In the genomic region with DNA sequence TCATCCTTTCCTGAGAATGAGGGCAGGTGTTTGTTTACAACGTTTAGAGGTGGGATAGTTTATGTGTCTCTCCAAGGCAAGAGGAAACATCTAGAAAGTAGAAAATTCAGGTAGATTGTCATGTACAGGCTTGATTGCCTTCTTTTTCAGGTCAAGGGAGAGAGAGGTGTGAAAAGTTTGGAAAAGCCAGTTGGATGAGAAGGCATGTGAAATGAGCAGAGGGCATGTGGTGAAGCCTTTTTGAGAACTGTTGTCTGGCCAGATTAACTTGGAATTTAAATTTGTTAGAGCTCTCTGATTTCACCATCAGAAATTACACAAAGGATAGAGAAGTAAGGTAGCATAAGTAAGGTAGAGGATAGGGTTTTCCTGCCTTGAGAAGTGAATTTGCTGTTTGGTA, we compare ENCODE assay signal across 18 cellular contexts.
A peak's percentile ranks its signal among the peaks of the same experiment; 100 is the strongest.
DNase-seq lines count a peak whose midpoint lies in the region; ATAC-seq and TF ChIP-seq lines count a peak whose summit lies in the region.
"Had no signal": no experiment of that assay in that cellular context is flagged by ENCODE, and none has a peak within 500 bp of the region (broad histone marks: within the 10 kb centered on the region; RNA-seq: fewer than 3 reads in every experiment).

No MANE protein-coding gene starts in this region.

- H4K8ac ChIP-seq in H9 (replicated peaks; ENCODE audit: insufficient read length, low read depth, low read length) = no peak overlapping the region

- H2BK5ac ChIP-seq in H9 (ENCODE audit: insufficient read length, low read length) = no peak overlapping the region

- no peak overlapping the region for H2BK20ac ChIP-seq in H9 (ENCODE audit: low read depth, low read length, poor library complexity, severe bottlenecking)

- H3K79me2 ChIP-seq in GM23338 (replicated peaks; ENCODE audit: insufficient read depth) (no peaks in the 10 kb centered on the region; the same call in 1 of the 2 replicates), H9 (ENCODE audit: insufficient read depth, low read length) (no peaks in the 10 kb centered on the region)

- no peak overlapping the region for H3K4ac ChIP-seq in H9 (ENCODE audit: low read depth, low read length)

- H2AK5ac ChIP-seq in H9 (ENCODE audit: insufficient read length, low read length) = no peak overlapping the region

- H3K9me3 Mint-ChIP-seq in GM23338 (no peaks in the 10 kb centered on the region), H9 (peaks cover 3% of the 10 kb centered on the region in 2 experiments; a peak in 4 of 5 replicates)
- H3K9me3 Mint-ChIP-seq: CD14-positive monocyte had no signal

- no peak overlapping the region for H3K56ac ChIP-seq in H9 (ENCODE audit: insufficient read length, low read depth, low read length)

- no peaks in the 10 kb centered on the region for H3K23me2 ChIP-seq in H9 (ENCODE audit: insufficient read length, low read depth, low read length, poor library complexity, severe bottlenecking)

- H2BK12ac ChIP-seq in H9 (ENCODE audit: insufficient read length, low read depth, low read length) = no peak overlapping the region

- no peak for TF ChIP-seq CTCF in GM23338 (conservative IDR thresholded peaks at IDR 0.05; ENCODE audit: low read depth in 2 of 2)
- TF ChIP-seq CTCF in H9 (conservative IDR thresholded peaks at IDR 0.05) = no peak

- H3K27ac Mint-ChIP-seq in GM23338 = no peak overlapping the region
- H3K27ac Mint-ChIP-seq in H9 = peak overlapping the region in 1 of 3 experiments; percentile 1; a peak in 2 of 7 replicates
- H3K27ac Mint-ChIP-seq: CD14-positive monocyte; CD4-positive, alpha-beta memory T cell; CD4-positive, CD25-positive, alpha-beta regulatory T cell; CD8-positive, alpha-beta memory T cell had no signal

- no peaks in the 10 kb centered on the region for H3F3A ChIP-seq in GM23338 (replicated peaks; ENCODE audit: low read depth)

- no peak overlapping the region for H3T11ph ChIP-seq in H9 (ENCODE audit: low read length)

- H3K4me3 Mint-ChIP-seq in GM23338 (no peak overlapping the region), H9 (no peak overlapping the region)
- H3K4me3 Mint-ChIP-seq: CD14-positive monocyte; CD4-positive, alpha-beta memory T cell; CD4-positive, CD25-positive, alpha-beta regulatory T cell; CD8-positive, alpha-beta memory T cell had no signal

- H3K4me2 ChIP-seq in GM23338 = 0 out of 2 replicates have a peak overlapping the region, but pooled peaks have one; percentile 30
- H3K4me2 ChIP-seq in H9 (ENCODE audit: insufficient read depth, insufficient read length, low read length) = no peak overlapping the region
- H3K4me2 ChIP-seq: BLaER1 had no signal

- no peak for ATAC-seq in GM23338

- H2BK15ac ChIP-seq in H9 (ENCODE audit: low read depth, low read length) = no peak overlapping the region

- peaks cover 43% of the 10 kb centered on the region for H3K4me1 Mint-ChIP-seq in GM23338
- H3K4me1 Mint-ChIP-seq in H9 = peaks cover 51 to 56% of the 10 kb centered on the region in 2 experiments
- H3K4me1 Mint-ChIP-seq: CD14-positive monocyte had no signal

- no peak overlapping the region for H4K91ac ChIP-seq in H9 (ENCODE audit: insufficient read length, low read depth, low read length)

- no peak overlapping the region for H3K4me3 ChIP-seq in GM23338
- H3K4me3 ChIP-seq: BLaER1 had no signal

- H3K36me3 ChIP-seq in GM23338 (ENCODE audit: insufficient read depth) = no peaks in the 10 kb centered on the region
- H3K36me3 ChIP-seq: BE2C, BLaER1 had no signal

- H3K27me3 ChIP-seq in GM23338 (ENCODE audit: insufficient read depth) = no peaks in the 10 kb centered on the region
- no peaks in the 10 kb centered on the region for H3K27me3 ChIP-seq in H9 (ENCODE audit: insufficient read depth, low read length)
- H3K27me3 ChIP-seq: BE2C, BLaER1 had no signal

- H2AFZ ChIP-seq in GM23338 (no peak overlapping the region), H9 (ENCODE audit: low read length) (no peak overlapping the region)

- H3K4me1 ChIP-seq in GM23338 (ENCODE audit: insufficient read depth) = peaks cover 43% of the 10 kb centered on the region
- peaks cover 4% of the 10 kb centered on the region; the same call in 1 of the 2 replicates for H3K4me1 ChIP-seq in H9 (ENCODE audit: insufficient read depth, low read length)
- H3K4me1 ChIP-seq: BE2C, BLaER1 had no signal

- H3K79me1 ChIP-seq in H9 (ENCODE audit: insufficient read depth, low read depth, low read length, poor library complexity, severe bottlenecking) = no peaks in the 10 kb centered on the region

- no peak overlapping the region for H3K14ac ChIP-seq in H9 (ENCODE audit: insufficient read depth, low read length)

- H2BK120ac ChIP-seq in H9 (ENCODE audit: low read depth, low read length, poor library complexity, severe bottlenecking) = no peak overlapping the region

- H3K18ac ChIP-seq in H9 (ENCODE audit: insufficient read length, low read depth, low read length) = peak overlapping the region; percentile 6

- H4K20me1 ChIP-seq in GM23338 (replicated peaks; ENCODE audit: insufficient read depth) (no peaks in the 10 kb centered on the region), H9 (ENCODE audit: control insufficient read depth, insufficient read depth, insufficient read length) (no peaks in the 10 kb centered on the region)
- H4K20me1 ChIP-seq: BLaER1 had no signal

- no peaks in the 10 kb centered on the region for H3K9me3 ChIP-seq in H9 (ENCODE audit: control insufficient read depth, low read depth, low read length)
- H3K9me3 ChIP-seq: BE2C, BLaER1 had no signal

- H3K9ac ChIP-seq in H9 (ENCODE audit: extremely low read depth, insufficient read length, low read length) = no peak overlapping the region
- H3K9ac ChIP-seq: BLaER1 had no signal

- H3K36me3 Mint-ChIP-seq in GM23338 (ENCODE audit: low read depth) (peaks cover 3% of the 10 kb centered on the region; the same call in 2 of the 3 replicates), H9 (ENCODE audit: insufficient read depth in 1 of 3, low read depth in 3 of 3) (peaks cover 0 to 3% (median 3%) of the 10 kb centered on the region in 3 experiments; a peak in 4 of 7 replicates)
- H3K36me3 Mint-ChIP-seq: CD14-positive monocyte; CD4-positive, CD25-positive, alpha-beta regulatory T cell had no signal

- no peaks in the 10 kb centered on the region for H3K9me2 ChIP-seq in GM23338 (ENCODE audit: insufficient read depth)

- DNase-seq in GM23338 (ENCODE audit: low spot score) = no peak
- DNase-seq in H9 = no peak
- peak; percentile 29 for DNase-seq in amniotic epithelial cell (ENCODE audit: low read depth)
- DNase-seq in DMS 273 treated with DMSO at 0.1 percent for 48 hours (lab: John Stamatoyannopoulos, UW) = no peak
- no peak for DNase-seq in putamen (ENCODE audit: low spot score)
- DNase-seq in mucosa of gallbladder (ENCODE audit: low spot score) = no peak
- DNase-seq: 8988T; ACHN; BE2C; C1 segment of cervical spinal cord; CD4-positive, alpha-beta memory T cell; CD4-positive, CD25-positive, alpha-beta regulatory T cell; CD8-positive, alpha-beta memory T cell; COR-L47; DMS79 treated with DMSO at 0.1 percent for 48 hours; GF-D8 had no signal

- no peak overlapping the region for H3K23ac ChIP-seq in H9 (ENCODE audit: insufficient read length, low read depth, low read length)

- no CpG with 5 or more reads among the region's 1 CpG for WGBS in H9 (ENCODE audit: extremely low coverage, insufficient read length, low lambda C conversion rate)

- no peak overlapping the region for H4K5ac ChIP-seq in H9 (ENCODE audit: insufficient read length, low read depth, low read length)

- H3K27ac ChIP-seq in GM23338 (ENCODE audit: low read depth) = 0 out of 2 replicates have a peak overlapping the region, but pooled peaks have one; percentile 13
- H3K27ac ChIP-seq in H9 (ENCODE audit: insufficient read length, low read depth, low read length) = no peak overlapping the region
- H3K27ac ChIP-seq: BLaER1 had no signal

- peaks cover 7% of the 10 kb centered on the region for H3K27me3 Mint-ChIP-seq in GM23338 (ENCODE audit: insufficient read depth, low read depth, poor library complexity)
- H3K27me3 Mint-ChIP-seq in H9 (ENCODE audit: low read depth) = no peaks in the 10 kb centered on the region; the same call in 1 of the 2 replicates
- H3K27me3 Mint-ChIP-seq: CD4-positive, alpha-beta memory T cell; CD4-positive, CD25-positive, alpha-beta regulatory T cell had no signal

TF ChIP-seq in GM23338, 12 proteins besides CTCF, POLR2A, EP300 and RAD21 (continues in another document):
- TF ChIP-seq CREB1 (CRISPR knock-in tag; IDR thresholded peaks at IDR 0.05; ENCODE audit: low read depth) (no peak), ZNF331 (CRISPR knock-in tag; IDR thresholded peaks at IDR 0.05; ENCODE audit: low read depth) (no peak), EZH2 (IDR thresholded peaks at IDR 0.05; ENCODE audit: low read depth, unreplicated experiment) (no peak), ZNF114 (CRISPR knock-in tag; IDR thresholded peaks at IDR 0.05) (no peak), STAT1 (IDR thresholded peaks at IDR 0.05; ENCODE audit: unreplicated experiment) (no peak)
- TF ChIP-seq, protein P1, sequence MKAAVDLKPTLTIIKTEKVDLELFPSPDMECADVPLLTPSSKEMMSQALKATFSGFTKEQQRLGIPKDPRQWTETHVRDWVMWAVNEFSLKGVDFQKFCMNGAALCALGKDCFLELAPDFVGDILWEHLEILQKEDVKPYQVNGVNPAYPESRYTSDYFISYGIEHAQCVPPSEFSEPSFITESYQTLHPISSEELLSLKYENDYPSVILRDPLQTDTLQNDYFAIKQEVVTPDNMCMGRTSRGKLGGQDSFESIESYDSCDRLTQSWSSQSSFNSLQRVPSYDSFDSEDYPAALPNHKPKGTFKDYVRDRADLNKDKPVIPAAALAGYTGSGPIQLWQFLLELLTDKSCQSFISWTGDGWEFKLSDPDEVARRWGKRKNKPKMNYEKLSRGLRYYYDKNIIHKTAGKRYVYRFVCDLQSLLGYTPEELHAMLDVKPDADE (IDR thresholded peaks at IDR 0.05) = no peak
